18 cellular contexts compared by ENCODE assay signal in the genomic region with DNA sequence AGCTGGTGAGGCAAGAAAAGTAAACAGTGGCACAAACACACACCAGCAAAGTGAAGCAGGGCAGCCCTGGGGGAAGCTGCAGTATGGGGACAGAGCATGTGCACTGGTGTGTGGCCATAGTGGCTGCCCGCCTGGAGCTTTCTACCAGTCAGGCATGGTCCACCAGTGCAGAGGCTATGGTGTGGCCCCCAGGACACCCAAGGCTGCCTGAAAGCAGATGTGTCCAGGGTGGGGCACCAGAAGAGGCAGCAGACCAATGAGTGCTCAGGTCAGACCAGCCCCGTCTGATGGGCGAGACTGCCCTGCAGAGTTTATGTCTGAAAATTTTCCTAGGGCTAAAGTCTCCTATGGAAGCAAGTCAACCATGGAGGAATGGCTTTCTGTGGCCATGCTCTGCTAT.
DNase-seq lines count a peak whose midpoint lies in the region; ATAC-seq, FAIRE-seq and TF ChIP-seq lines count a peak whose summit lies in the region.
"Had no signal": no experiment of that assay in that cellular context is flagged by ENCODE, and none has a peak within 500 bp of the region (broad histone marks: within the 10 kb centered on the region; RNA-seq: fewer than 3 reads in every experiment).

No MANE protein-coding gene starts in this region.

- H2BK15ac ChIP-seq in neuronal stem cell (ENCODE audit: low read length) = no peak overlapping the region

- no peak overlapping the region for H2BK12ac ChIP-seq in neuronal stem cell (ENCODE audit: low read length)

- no peak overlapping the region for H3K4me3 ChIP-seq in neuronal stem cell (ENCODE audit: low read length in 2 of 2)
- H3K4me3 ChIP-seq: A549, BLaER1 had no signal

- H3K4me1 ChIP-seq in neuronal stem cell (ENCODE audit: control insufficient read depth in 2 of 2, insufficient read depth in 1 of 2, low read depth in 1 of 2, low read length in 2 of 2) = peaks cover 0 to 4% of the 10 kb centered on the region in 2 donors
- H3K4me1 ChIP-seq: A549, BLaER1 had no signal

- no peak overlapping the region for H2BK120ac ChIP-seq in neuronal stem cell (ENCODE audit: low read depth, low read length)

- H3K4me2 ChIP-seq in neuronal stem cell (ENCODE audit: insufficient read depth, low read length, poor library complexity, severe bottlenecking) = no peak overlapping the region
- H3K4me2 ChIP-seq: A549, BLaER1 had no signal

- no peak overlapping the region for H3K23ac ChIP-seq in neuronal stem cell (ENCODE audit: low read depth, low read length, poor library complexity)

- peaks cover 21% of the 10 kb centered on the region for H3K9me3 Mint-ChIP-seq in chondrocyte (ENCODE audit: low read depth)

- ATAC-seq in HG02840 (IDR thresholded peaks at IDR 0.05; ENCODE audit: low FRiP score, unreplicated experiment) = no peak
- ATAC-seq in GM19351 (IDR thresholded peaks at IDR 0.05; ENCODE audit: unreplicated experiment) = no peak
- ATAC-seq: A549 had no signal

- peaks cover 0 to 2% of the 10 kb centered on the region in 2 donors for H3K9me3 ChIP-seq in neuronal stem cell (replicated peaks in 1 of 2; ENCODE audit: control insufficient read depth in 2 of 2, insufficient read depth in 1 of 2, low read depth in 1 of 2, low read length in 2 of 2)
- H3K9me3 ChIP-seq: A549, BLaER1 had no signal

- no peak overlapping the region for H2AK5ac ChIP-seq in neuronal stem cell (ENCODE audit: low read depth, low read length)

- TF ChIP-seq CTCF in chondrocyte (IDR thresholded peaks at IDR 0.05) = no peak

- H3K18ac ChIP-seq in neuronal stem cell (ENCODE audit: low read length) = peak overlapping the region; percentile 11

- DNase-seq in COLO668 (lab: John Stamatoyannopoulos, UW; ENCODE audit: unreplicated experiment) = peak; percentile 24
- peak; percentile 57 for DNase-seq in chondrocyte (ENCODE audit: low spot score)
- DNase-seq in mesenteric fat pad (ENCODE audit: low spot score) = peak; percentile 83
- DNase-seq in neuronal stem cell (ENCODE audit: low spot score) = no peak
- DNase-seq in RCC 7860 (ENCODE audit: low spot score) = no peak
- DNase-seq in GM03348 (ENCODE audit: low spot score) = no peak
- DNase-seq: CD4-positive, alpha-beta memory T cell; H9 had no signal

- no peak overlapping the region for H3K27ac Mint-ChIP-seq in chondrocyte (ENCODE audit: unreplicated experiment)
- H3K27ac Mint-ChIP-seq: CD14-positive monocyte; CD4-positive, alpha-beta memory T cell; H9 had no signal

- H3K27me3 Mint-ChIP-seq in chondrocyte (ENCODE audit: low read depth) = no peaks in the 10 kb centered on the region
- H3K27me3 Mint-ChIP-seq: CD4-positive, alpha-beta memory T cell had no signal

- no peak overlapping the region for H3K4ac ChIP-seq in neuronal stem cell (ENCODE audit: low read length)

- no peaks in the 10 kb centered on the region for H3K79me1 ChIP-seq in neuronal stem cell (ENCODE audit: low read depth, low read length)

- peaks cover 10% of the 10 kb centered on the region for H3K36me3 Mint-ChIP-seq in chondrocyte (ENCODE audit: low read depth)
- H3K36me3 Mint-ChIP-seq: CD14-positive monocyte; CD4-positive, alpha-beta memory T cell had no signal

- H3K27me3 ChIP-seq in neuronal stem cell (ENCODE audit: control insufficient read depth in 3 of 3, insufficient read depth in 3 of 3, low read depth in 1 of 3, low read length in 3 of 3) = no peaks in the 10 kb centered on the region
- H3K27me3 ChIP-seq: BLaER1 had no signal

- no peak overlapping the region for H4K91ac ChIP-seq in neuronal stem cell (ENCODE audit: low read depth, low read length, poor library complexity)

- no peaks in the 10 kb centered on the region for H3K4me1 Mint-ChIP-seq in chondrocyte (ENCODE audit: low read depth)
- H3K4me1 Mint-ChIP-seq: CD14-positive monocyte; CD4-positive, alpha-beta memory T cell had no signal

- peak overlapping the region; percentile 69 for H2BK5ac ChIP-seq in neuronal stem cell (ENCODE audit: low read length)

- peak overlapping the region; percentile 40 for H2AFZ ChIP-seq in neuronal stem cell (ENCODE audit: low read length)

- no peak for FAIRE-seq in RCC 7860 (lab: Jason Lieb, UNC)
- FAIRE-seq: A549, G401.6, GM12892, GM18507, H1 had no signal

- H3K36me3 ChIP-seq in neuronal stem cell (replicated peaks in 1 of 2; ENCODE audit: control insufficient read depth in 2 of 2, insufficient read depth in 2 of 2, low read length in 2 of 2) = no peaks in the 10 kb centered on the region
- H3K36me3 ChIP-seq: BLaER1 had no signal

- H3K9ac ChIP-seq in neuronal stem cell (ENCODE audit: low read depth, low read length, poor library complexity) = peak overlapping the region; percentile 63
- H3K9ac ChIP-seq: BLaER1 had no signal

- peak overlapping the region; percentile 68 for H4K8ac ChIP-seq in neuronal stem cell (ENCODE audit: low read depth, low read length)

- H3K14ac ChIP-seq in neuronal stem cell (ENCODE audit: low read length) = no peak overlapping the region

- H3K27ac ChIP-seq in neuronal stem cell (replicated peaks; ENCODE audit: low read length) = no peak overlapping the region
- H3K27ac ChIP-seq: 22Rv1, A549, BLaER1 had no signal

- no CpG with 5 or more reads among the region's 3 CpGs for WGBS in neuronal stem cell (ENCODE audit: extremely low coverage in 2 of 2, insufficient read length in 2 of 2, insufficient replicate concordance in 1 of 2), 2 donors

- H3K4me3 Mint-ChIP-seq in chondrocyte (ENCODE audit: unreplicated experiment) = no peak overlapping the region
- H3K4me3 Mint-ChIP-seq: CD14-positive monocyte; CD4-positive, alpha-beta memory T cell had no signal

Comparison
In these comparisons a context has a peak if more than half of its experiments do, and no peak if none do; other contexts are left out.
1. DNase-seq: peak in COLO668 (single experiment), chondrocyte (single experiment) and mesenteric fat pad (single experiment); none in neuronal stem cell (single experiment), RCC 7860 (single experiment) and GM03348 (single experiment).